Comparison of ENCODE assay signal across 9 cellular contexts in genomic region chr9:131640438-131641181, GRCh38.
DNase-seq lines count a peak whose midpoint lies in the region; ATAC-seq, FAIRE-seq and TF ChIP-seq lines count a peak whose summit lies in the region.
"Had no signal": no experiment of that assay in that cellular context is flagged by ENCODE, and none has a peak within 500 bp of the region (broad histone marks: within the 10 kb centered on the region; RNA-seq: fewer than 3 reads in every experiment).

No MANE protein-coding gene starts in this region.

- H4K91ac ChIP-seq in mesenchymal stem cell (ENCODE audit: low read length): no peak overlapping the region

- no peak overlapping the region for H2BK5ac ChIP-seq in mesenchymal stem cell (ENCODE audit: low read depth, low read length, poor library complexity, severe bottlenecking)

- CTCF ChIA-PET in activated naive CD4-positive, alpha-beta T cell treated with anti-CD3 and anti-CD28 coated beads, Interleukin-2, amount 10 ng/mL, durations not matched to agents 7 days and 5 days (lab: Charles Lee): interaction anchor here (1.0 to 1.8 kb wide), 2 partner anchors 49 to 104 kb away, joined by 3 to 4 read pairs; no protein-coding TSS in a partner anchor

- FAIRE-seq in astrocyte (lab: Jason Lieb, UNC) (no peak), urothelium cell line (lab: Jason Lieb, UNC) (no peak)

- no peak overlapping the region for H2BK120ac ChIP-seq in mesenchymal stem cell (ENCODE audit: low read depth, low read length)

- TF ChIP-seq CTCF in astrocyte (IDR thresholded peaks at IDR 0.05; ENCODE audit: insufficient read depth, low read depth, low read length): no peak

- peaks cover 12% of the 10 kb centered on the region for H4K20me1 ChIP-seq in astrocyte (ENCODE audit: insufficient read depth, low read length)

- peaks cover 18% of the 10 kb centered on the region for H3K79me1 ChIP-seq in mesenchymal stem cell (replicated peaks; ENCODE audit: low read length, poor library complexity, severe bottlenecking)

- H3K79me2 ChIP-seq in astrocyte (ENCODE audit: insufficient read depth, low read length): no peaks in the 10 kb centered on the region

- peaks cover 13 to 20% of the 10 kb centered on the region in 2 donors for H3K36me3 Mint-ChIP-seq in activated naive CD4-positive, alpha-beta T cell treated with anti-CD3 and anti-CD28 coated beads, Interleukin-2, amount 50 U/mL, for 72 hours
- H3K36me3 Mint-ChIP-seq in activated naive CD4-positive, alpha-beta T cell treated with anti-CD3 and anti-CD28 coated beads, Interleukin-2, amount 10 ng/mL, durations not matched to agents 7 days and 5 days: peaks cover 35% of the 10 kb centered on the region
- peaks cover 13% of the 10 kb centered on the region for H3K36me3 Mint-ChIP-seq in astrocyte (ENCODE audit: low read depth, unreplicated experiment)

- H3K27me3 ChIP-seq in astrocyte (ENCODE audit: insufficient read depth, low read length) (no peaks in the 10 kb centered on the region), mesenchymal stem cell (ENCODE audit: control insufficient read depth in 1 of 2, insufficient read depth in 1 of 2, low read length in 2 of 2) (no peaks in the 10 kb centered on the region)
- H3K27me3 ChIP-seq: body of pancreas had no signal

- H3K36me3 ChIP-seq in astrocyte (ENCODE audit: insufficient read depth, low read length) (peaks cover 4% of the 10 kb centered on the region), mesenchymal stem cell (ENCODE audit: control insufficient read depth in 1 of 2, insufficient read depth in 2 of 2, low read depth in 1 of 2, low read length in 2 of 2) (peaks cover 25 to 39% of the 10 kb centered on the region in 2 experiments)

- H3K4me3 ChIP-seq in astrocyte (ENCODE audit: insufficient read depth, low read depth, low read length): no peak overlapping the region
- no peak overlapping the region for H3K4me3 ChIP-seq in mesenchymal stem cell (ENCODE audit: insufficient read depth in 1 of 2, low read depth in 1 of 2, low read length in 2 of 2)
- H3K4me3 ChIP-seq: body of pancreas had no signal

- no peak overlapping the region for H3K14ac ChIP-seq in mesenchymal stem cell (ENCODE audit: low read length in 2 of 2)

- peaks cover 5% of the 10 kb centered on the region for H3K4me1 ChIP-seq in astrocyte (ENCODE audit: insufficient read depth, low read length)
- H3K4me1 ChIP-seq in mesenchymal stem cell (ENCODE audit: control insufficient read depth, insufficient read depth, low read depth, low read length): peaks cover 18% of the 10 kb centered on the region

- no peak overlapping the region for H3K23ac ChIP-seq in mesenchymal stem cell (ENCODE audit: low read length in 2 of 2)

- no peak overlapping the region for H2BK12ac ChIP-seq in mesenchymal stem cell (ENCODE audit: low read length in 2 of 2)

- H3K27me3 Mint-ChIP-seq in activated naive CD4-positive, alpha-beta T cell treated with anti-CD3 and anti-CD28 coated beads, Interleukin-2, amount 10 ng/mL, durations not matched to agents 7 days and 5 days: no peaks in the 10 kb centered on the region
- H3K27me3 Mint-ChIP-seq in astrocyte (ENCODE audit: low read depth, unreplicated experiment): no peaks in the 10 kb centered on the region

- WGBS in mesenchymal stem cell: 98% methylated on average over 11 of the region's 11 CpGs

- peaks cover 26% of the 10 kb centered on the region for H3K4me1 Mint-ChIP-seq in activated naive CD4-positive, alpha-beta T cell treated with anti-CD3 and anti-CD28 coated beads, Interleukin-2, amount 10 ng/mL, durations not matched to agents 7 days and 5 days
- peaks cover 26% of the 10 kb centered on the region for H3K4me1 Mint-ChIP-seq in astrocyte (ENCODE audit: low read depth, unreplicated experiment)

- no peak overlapping the region for H3K4me3 Mint-ChIP-seq in activated naive CD4-positive, alpha-beta T cell treated with anti-CD3 and anti-CD28 coated beads, Interleukin-2, amount 10 ng/mL, durations not matched to agents 7 days and 5 days
- no peak overlapping the region for H3K4me3 Mint-ChIP-seq in astrocyte (ENCODE audit: unreplicated experiment)

- H4K8ac ChIP-seq in mesenchymal stem cell (ENCODE audit: low read length): no peak overlapping the region

- no peak overlapping the region for H2BK15ac ChIP-seq in mesenchymal stem cell (ENCODE audit: low read depth, poor library complexity, severe bottlenecking)

- H3K18ac ChIP-seq in mesenchymal stem cell (ENCODE audit: low read depth in 1 of 2, low read length in 2 of 2): no peak overlapping the region

- H2AK5ac ChIP-seq in mesenchymal stem cell (ENCODE audit: low read length, severe bottlenecking): no peak overlapping the region

- H3K27ac ChIP-seq in astrocyte (ENCODE audit: low read depth, low read length): no peak overlapping the region
- no peak overlapping the region for H3K27ac ChIP-seq in mesenchymal stem cell (ENCODE audit: low read length, poor library complexity, severe bottlenecking)
- H3K27ac ChIP-seq: body of pancreas had no signal

- no peak for DNase-seq in activated naive CD4-positive, alpha-beta T cell treated with anti-CD3 and anti-CD28 coated beads, Interleukin-2, amount 50 U/mL, for 72 hours (ENCODE audit: low spot score in 2 of 2)
- DNase-seq in activated naive CD4-positive, alpha-beta T cell treated with anti-CD3 and anti-CD28 coated beads, Interleukin-2, amount 10 ng/mL, durations not matched to agents 7 days and 5 days: no peak
- DNase-seq in astrocyte (ENCODE audit: low read depth): peak; percentile 52
- no peak for DNase-seq in mesenchymal stem cell
- DNase-seq in urothelium cell line (ENCODE audit: low spot score): peak; percentile 30
- no peak for DNase-seq in NCI-H1694 (lab: John Stamatoyannopoulos, UW)
- no peak for DNase-seq in cerebellar nuclear complex (lab: John Stamatoyannopoulos, UW)
- DNase-seq in RPMI8226: no peak
- DNase-seq: body of pancreas had no signal

- no peak overlapping the region for H3K4ac ChIP-seq in mesenchymal stem cell (ENCODE audit: low read depth in 1 of 2, low read length in 2 of 2)

- H3K27ac Mint-ChIP-seq in activated naive CD4-positive, alpha-beta T cell treated with anti-CD3 and anti-CD28 coated beads, Interleukin-2, amount 50 U/mL, for 72 hours: peak overlapping the region; percentile 25 to 82
- H3K27ac Mint-ChIP-seq in activated naive CD4-positive, alpha-beta T cell treated with anti-CD3 and anti-CD28 coated beads, Interleukin-2, amount 10 ng/mL, durations not matched to agents 7 days and 5 days: no peak overlapping the region
- H3K27ac Mint-ChIP-seq in astrocyte (ENCODE audit: unreplicated experiment): peak overlapping the region; percentile 80

- no peaks in the 10 kb centered on the region for H3K9me3 Mint-ChIP-seq in activated naive CD4-positive, alpha-beta T cell treated with anti-CD3 and anti-CD28 coated beads, Interleukin-2, amount 50 U/mL, for 72 hours
- no peaks in the 10 kb centered on the region for H3K9me3 Mint-ChIP-seq in activated naive CD4-positive, alpha-beta T cell treated with anti-CD3 and anti-CD28 coated beads, Interleukin-2, amount 10 ng/mL, durations not matched to agents 7 days and 5 days
- no peaks in the 10 kb centered on the region for H3K9me3 Mint-ChIP-seq in astrocyte (ENCODE audit: unreplicated experiment)

- H2AFZ ChIP-seq in astrocyte (ENCODE audit: low read depth, low read length) (no peak overlapping the region), mesenchymal stem cell (ENCODE audit: low read depth, low read length) (no peak overlapping the region)

- H3K4me2 ChIP-seq in astrocyte (ENCODE audit: low read length): no peak overlapping the region
- H3K4me2 ChIP-seq in mesenchymal stem cell (ENCODE audit: low read length, poor library complexity, severe bottlenecking): no peak overlapping the region

- no peak for ATAC-seq in activated naive CD4-positive, alpha-beta T cell treated with anti-CD3 and anti-CD28 coated beads, Interleukin-2, amount 50 U/mL, for 72 hours
- ATAC-seq: body of pancreas had no signal

- H3K9ac ChIP-seq in astrocyte (ENCODE audit: low read length) (no peak overlapping the region), mesenchymal stem cell (ENCODE audit: low read length) (peak overlapping the region; percentile 47)

- H3K9me3 ChIP-seq in astrocyte (ENCODE audit: insufficient read depth, low read depth, low read length) (no peaks in the 10 kb centered on the region), mesenchymal stem cell (ENCODE audit: control insufficient read depth, low read length) (no peaks in the 10 kb centered on the region)
- H3K9me3 ChIP-seq: body of pancreas had no signal

Comparison
In these comparisons a context has a peak if more than half of its experiments do, and no peak if none do; other contexts are left out.
1. DNase-seq: peak in astrocyte (single experiment) and urothelium cell line (single experiment); none in activated naive CD4-positive, alpha-beta T cell treated with anti-CD3 and anti-CD28 coated beads, Interleukin-2, amount 50 U/mL, for 72 hours (0 of 2), activated naive CD4-positive, alpha-beta T cell treated with anti-CD3 and anti-CD28 coated beads, Interleukin-2, amount 10 ng/mL, durations not matched to agents 7 days and 5 days (single experiment), mesenchymal stem cell (single experiment), NCI-H1694 (single experiment), cerebellar nuclear complex (0 of 2) and RPMI8226 (single experiment).